8 cellular contexts compared by ENCODE assay signal in genomic region chr1:31394628-31395193, GRCh38. TPM values are rescaled to one million over a fixed set of nuclear protein-coding genes. Genes with fewer than 3 reads are reported as not detected.
A peak's percentile ranks its signal among the peaks of the same experiment; 100 is the strongest.
DNase-seq lines count a peak whose midpoint lies in the region; ATAC-seq and TF ChIP-seq lines count a peak whose summit lies in the region.

No MANE protein-coding gene starts in this region.

- no peak for TF ChIP-seq POLR2A in uterus (IDR thresholded peaks at IDR 0.05)

- no peak overlapping the region for H3K4me3 ChIP-seq in uterus

- no peaks in the 10 kb centered on the region for H3K9me3 ChIP-seq in uterus

- no peaks in the 10 kb centered on the region for H3K36me3 ChIP-seq in uterus

- intact Hi-C loops in left ventricle myocardium superior (cut with micrococcal nuclease) = no loop called here
- intact Hi-C loops in uterus (cut with DNase I; ENCODE audit: low total_unique reads) = no loop called here

- peak; percentile 76 to 79 (median 78) for TF ChIP-seq CTCF in uterus (IDR thresholded peaks at IDR 0.05)

- no peaks in the 10 kb centered on the region for H3K4me1 ChIP-seq in uterus

- ATAC-seq in GM21825 (IDR thresholded peaks at IDR 0.05; ENCODE audit: unreplicated experiment) (peak; percentile 75), left ventricle myocardium superior (peak; percentile 97)

- H3K27ac ChIP-seq in uterus = no peak overlapping the region

- DNase-seq in DMS 273 treated with DMSO at 0.1 percent for 48 hours (lab: John Stamatoyannopoulos, UW) (peak; percentile 72), NCI-H128 (lab: John Stamatoyannopoulos, UW; ENCODE audit: unreplicated experiment) (peak; percentile 90), SW 1271 (lab: John Stamatoyannopoulos, UW) (peak; percentile 54 to 56), left ventricle myocardium superior (peak; percentile 90), pulmonary artery endothelial cell (ENCODE audit: low read depth, low spot score) (peak; percentile 10), uterus (peak; percentile 70 to 75)
- peak; percentile 70 for DNase-seq in activated naive CD8-positive, alpha-beta T cell treated with anti-CD3 and anti-CD28 coated beads, Interleukin-2, amount 50 U/mL, for 16 hours (ENCODE audit: low read depth, low spot score)

- H3K27me3 ChIP-seq in uterus = no peaks in the 10 kb centered on the region

RNA-seq across cellular contexts. Expression of gene SERINC2, which starts 18.3 kb away (rescaled TPM):
- total RNA-seq in left ventricle myocardium superior = 1.3 TPM
- 1.3 and 2.4 TPM in 2 replicates for total RNA-seq in pulmonary artery endothelial cell
- total RNA-seq in uterus = 1 to 10 TPM in 2 of 4 donors, under 1 TPM in 1, not detected in 1; 0.29 to 3.9 (median 1.7) TPM

RNA-seq across cellular contexts. Expression of gene FABP3, which starts 21.8 kb away (rescaled TPM):
- total RNA-seq in left ventricle myocardium superior (4,698 TPM), pulmonary artery endothelial cell (0.26 and 0.35 TPM in 2 replicates), uterus (10 to 100 TPM in 3 of 4 donors, not detected in 1; 28.2 to 77.6 (median 33.2) TPM)

Comparison
In these comparisons a context has a peak if more than half of its experiments do, and no peak if none do; other contexts are left out.
1. DNase-seq: peak in every context shown above with its lines; median percentile 90 in NCI-H128; 90 in left ventricle myocardium superior; 72 in uterus; 72 in DMS 273 treated with DMSO at 0.1 percent for 48 hours; 70 in activated naive CD8-positive, alpha-beta T cell treated with anti-CD3 and anti-CD28 coated beads, Interleukin-2, amount 50 U/mL, for 16 hours; 55 in SW 1271; 10 in pulmonary artery endothelial cell.
2. RNA of gene FABP3, which starts 21.8 kb away (total RNA-seq): 4,698 TPM in left ventricle myocardium superior (single experiment); 28.2 to 77.6 TPM in uterus and 0.26 to 0.35 TPM in pulmonary artery endothelial cell; every median in the first group is over 10 times any median in the second.